ENCODE assay signal across 18 cellular contexts in genomic region chr6:150391890-150392289, GRCh38. TPM values are rescaled to one million over a fixed set of nuclear protein-coding genes. Genes with fewer than 3 reads are reported as not detected.
A peak's percentile ranks its signal among the peaks of the same experiment; 100 is the strongest.
DNase-seq lines count a peak whose midpoint lies in the region; ATAC-seq and TF ChIP-seq lines count a peak whose summit lies in the region.
"Had no signal": no experiment of that assay in that cellular context is flagged by ENCODE, and none has a peak within 500 bp of the region (broad histone marks: within the 10 kb centered on the region; RNA-seq: fewer than 3 reads in every experiment).

No MANE protein-coding gene starts in this region.

- POLR2A ChIA-PET in MCF 10A (lab: Yijun Ruan, JAX) = no interaction called here

- CTCF ChIA-PET in MCF 10A (lab: Yijun Ruan, JAX) = interaction anchor here (0.7 to 8.4 kb wide), 4 partner anchors 9 to 325 kb away, joined by 3 to 207 read pairs (median 4); partner anchors contain the start of gene ULBP3

- no peaks in the 10 kb centered on the region for H3K4me1 ChIP-seq in breast epithelium
- H3K4me1 ChIP-seq in right lobe of liver = peaks cover 0 to 44% (median 19%) of the 10 kb centered on the region in 4 donors
- H3K4me1 ChIP-seq: BLaER1 treated with 17β-estradiol and CSF1 and Interleukin-3, amounts not matched to agents 10 nM and 100 nM; SJSA1 had no signal

- no peak for TF ChIP-seq CTCF in MCF 10A (IDR thresholded peaks at IDR 0.05; ENCODE audit: unreplicated experiment)
- no peak for TF ChIP-seq CTCF in breast epithelium (IDR thresholded peaks at IDR 0.05)
- no peak for TF ChIP-seq CTCF in cardiac fibroblast (IDR thresholded peaks at IDR 0.05; ENCODE audit: low read depth, low read length)
- TF ChIP-seq CTCF in right lobe of liver (IDR thresholded peaks at IDR 0.05) = no peak

- 20% methylated on average over 3 of the region's 3 CpGs for WGBS in right lobe of liver (ENCODE audit: insufficient coverage, low coverage, low lambda C conversion rate, missing lambda C conversion rate)

- H3K27ac ChIP-seq in breast epithelium (no peak overlapping the region), right lobe of liver (peak overlapping the region; percentile 69 to 86 (median 74))
- H3K27ac ChIP-seq: BLaER1 treated with 17β-estradiol and CSF1 and Interleukin-3, amounts not matched to agents 10 nM and 100 nM; SJSA1 had no signal

- H3K27me3 ChIP-seq in breast epithelium (no peaks in the 10 kb centered on the region), right lobe of liver (no peaks in the 10 kb centered on the region)
- H3K27me3 ChIP-seq: BLaER1 treated with 17β-estradiol and CSF1 and Interleukin-3, amounts not matched to agents 10 nM and 100 nM; SJSA1 had no signal

- H3K27me3 Mint-ChIP-seq in MCF 10A (ENCODE audit: insufficient read depth, unreplicated experiment) = no peaks in the 10 kb centered on the region

- no peaks in the 10 kb centered on the region for H3K36me3 ChIP-seq in breast epithelium
- H3K36me3 ChIP-seq in right lobe of liver = no peaks in the 10 kb centered on the region
- H3K36me3 ChIP-seq: BLaER1 treated with 17β-estradiol and CSF1 and Interleukin-3, amounts not matched to agents 10 nM and 100 nM; SJSA1 had no signal

- intact Hi-C loops in MCF 10A (cut with micrococcal nuclease) (loop anchor here (10.0 kb wide), 1 partner anchor 247 kb away; the partner anchor contains the start of gene PPP1R14C), breast epithelium (cut with DNase I; ENCODE audit: low total_unique reads) (no loop called here), right lobe of liver (cut with DNase I) (loop anchor here in 1 of 2 donors (10.0 kb wide), 1 partner anchor 307 kb away; no protein-coding TSS in a partner anchor), Right ventricle myocardium superior (cut with DNase I) (no loop called here)

- ATAC-seq in right lobe of liver (peak; percentile 70 to 84 (median 78)), Right ventricle myocardium superior (ENCODE audit: poor library complexity) (no peak), GM18867 (IDR thresholded peaks at IDR 0.05; ENCODE audit: unreplicated experiment) (no peak), GM19395 (IDR thresholded peaks at IDR 0.05; ENCODE audit: unreplicated experiment) (no peak)

- no peaks in the 10 kb centered on the region for H3K36me3 Mint-ChIP-seq in MCF 10A (ENCODE audit: insufficient read depth, unreplicated experiment)
- H3K36me3 Mint-ChIP-seq: IgD-negative memory B cell had no signal

- BruUV-seq in MCF 10A (replicated peaks; lab: Mats Ljungman, UMichigan) = no TSS peak

- no peaks in the 10 kb centered on the region for H3K9me3 ChIP-seq in breast epithelium
- no peaks in the 10 kb centered on the region for H3K9me3 ChIP-seq in right lobe of liver
- H3K9me3 ChIP-seq: BLaER1 treated with 17β-estradiol and CSF1 and Interleukin-3, amounts not matched to agents 10 nM and 100 nM; SJSA1 had no signal

- TF ChIP-seq POLR2A in breast epithelium (IDR thresholded peaks at IDR 0.05) (no peak), right lobe of liver (IDR thresholded peaks at IDR 0.05) (no peak)

- no peak overlapping the region for H3K27ac Mint-ChIP-seq in MCF 10A (ENCODE audit: low read depth, unreplicated experiment)
- H3K27ac Mint-ChIP-seq: IgD-negative memory B cell had no signal

- H3K4me1 Mint-ChIP-seq in MCF 10A (ENCODE audit: insufficient read depth, unreplicated experiment) = peaks cover 5% of the 10 kb centered on the region

- H3K9me3 Mint-ChIP-seq in MCF 10A (ENCODE audit: unreplicated experiment) = no peaks in the 10 kb centered on the region
- H3K9me3 Mint-ChIP-seq: IgD-negative memory B cell had no signal

- DNase-seq in MCF 10A (ENCODE audit: unreplicated experiment) = peak; percentile 21
- no peak for DNase-seq in breast epithelium (ENCODE audit: low spot score in 2 of 2)
- peak; percentile 31 to 32 for DNase-seq in cardiac fibroblast (ENCODE audit: low read depth in 2 of 2)
- peak; percentile 45 to 76 (median 72) for DNase-seq in right lobe of liver
- DNase-seq in HCEC 1CT = no peak
- DNase-seq in Right ventricle myocardium superior = no peak
- DNase-seq: 8988T, DMS 273 treated with DMSO at 0.1 percent for 48 hours, Kasumi-1, NCI-H1417 treated with DMSO at 0.1 percent for 48 hours, NCI-H1930, NCI-H774 had no signal

- no peak overlapping the region for H3K4me3 Mint-ChIP-seq in MCF 10A (ENCODE audit: unreplicated experiment)
- H3K4me3 Mint-ChIP-seq: IgD-negative memory B cell had no signal

- H3K4me3 ChIP-seq in breast epithelium (no peak overlapping the region), cardiac fibroblast (replicated peaks in 1 of 2; ENCODE audit: low read depth in 2 of 2, low read length in 2 of 2) (no peak overlapping the region), right lobe of liver (peak overlapping the region in 2 of 3 donors; percentile 14 to 24)
- H3K4me3 ChIP-seq: BLaER1 treated with 17β-estradiol and CSF1 and Interleukin-3, amounts not matched to agents 10 nM and 100 nM; SJSA1 had no signal

RNA-seq across cellular contexts. Expression of gene IYD, which starts 23.1 kb away (rescaled TPM):
- total RNA-seq in MCF 10A (2022) (not detected in 2 replicates), breast epithelium (under 1 TPM in 2 of 3 donors, not detected in 1; 0.29 to 0.33 TPM), right lobe of liver (10 to 100 TPM in 5 of 6 experiments, 1 to 10 TPM in 1; 5.8 to 21.6 (median 16.1) TPM), Right ventricle myocardium superior (not detected)
- total RNA-seq: NCI-H460, SJSA1 had no signal

Comparison
In these comparisons a context has a peak if more than half of its experiments do, and no peak if none do; other contexts are left out.
1. DNase-seq: peak in MCF 10A (single experiment), cardiac fibroblast (2 of 2) and right lobe of liver (3 of 3); none in breast epithelium (0 of 2), HCEC 1CT (single experiment) and Right ventricle myocardium superior (single experiment).
2. H3K27ac ChIP-seq: peak in right lobe of liver (3 of 3); none in breast epithelium (0 of 2).
3. H3K4me3 ChIP-seq: peak in right lobe of liver (2 of 3); none in breast epithelium (0 of 3) and cardiac fibroblast (0 of 2).
4. ATAC-seq: peak in right lobe of liver (4 of 4); none in Right ventricle myocardium superior (single experiment), GM18867 (single experiment) and GM19395 (single experiment).